8 cellular contexts compared by ENCODE assay signal in genomic region chrX:11558972-11559371, GRCh38.
A peak's percentile ranks its signal among the peaks of the same experiment; 100 is the strongest.
DNase-seq lines count a peak whose midpoint lies in the region; ATAC-seq and TF ChIP-seq lines count a peak whose summit lies in the region.

No MANE protein-coding gene starts in this region.

- intact Hi-C loops in spleen (cut with DNase I; ENCODE audit: low total_unique reads) = no loop called here
- intact Hi-C loops in vagina (cut with DNase I) = no loop called here

- peak; percentile 3 for DNase-seq in HCEC 1CT
- peak in 3 of 5 experiments; percentile 8 to 29 (median 24) for DNase-seq in T-helper 2 cell
- DNase-seq in chondrocyte (ENCODE audit: low spot score) = no peak
- no peak for DNase-seq in spleen
- no peak for DNase-seq in amygdala (lab: John Stamatoyannopoulos, UW)
- no peak for DNase-seq in vagina (ENCODE audit: extremely low spot score in 2 of 2)

- TF ChIP-seq CTCF in C4-2B (conservative IDR thresholded peaks at IDR 0.05) = peak; percentile 54
- peak; percentile 61 for TF ChIP-seq CTCF in chondrocyte (IDR thresholded peaks at IDR 0.05)
- peak in 7 of 11 experiments; percentile 12 to 54 (median 45) for TF ChIP-seq CTCF in spleen (IDR thresholded peaks at IDR 0.05 in 8 of 11, conservative IDR thresholded peaks at IDR 0.05 in 3 of 11)
- no peak for TF ChIP-seq CTCF in vagina (IDR thresholded peaks at IDR 0.05)

- H3K4me1 ChIP-seq in spleen = no peaks in the 10 kb centered on the region
- no peaks in the 10 kb centered on the region for H3K4me1 ChIP-seq in vagina

- TF ChIP-seq POLR2A in spleen (IDR thresholded peaks at IDR 0.05) = no peak
- TF ChIP-seq POLR2A in vagina (IDR thresholded peaks at IDR 0.05) = no peak

- no peaks in the 10 kb centered on the region for H3K9me3 ChIP-seq in spleen
- no peaks in the 10 kb centered on the region for H3K9me3 ChIP-seq in vagina

- H3K27me3 ChIP-seq in spleen (replicated peaks in 1 of 7) (no peaks in the 10 kb centered on the region), vagina (no peaks in the 10 kb centered on the region)

- H3K36me3 Mint-ChIP-seq in chondrocyte (ENCODE audit: low read depth) = no peaks in the 10 kb centered on the region

- no peak overlapping the region for H3K27ac ChIP-seq in C4-2B
- H3K27ac ChIP-seq in spleen = no peak overlapping the region
- no peak overlapping the region for H3K27ac ChIP-seq in vagina

- H3K4me3 ChIP-seq in spleen = no peak overlapping the region
- H3K4me3 ChIP-seq in vagina = no peak overlapping the region

- H3K4me1 Mint-ChIP-seq in chondrocyte (ENCODE audit: low read depth) = peaks cover 8% of the 10 kb centered on the region

- no peak for ATAC-seq in HG03196 (IDR thresholded peaks at IDR 0.05; ENCODE audit: unreplicated experiment)

- H3K27me3 Mint-ChIP-seq in chondrocyte (ENCODE audit: low read depth) = no peaks in the 10 kb centered on the region

- H3K27ac Mint-ChIP-seq in chondrocyte (ENCODE audit: unreplicated experiment) = no peak overlapping the region

- 76 to 93% (median 88%) methylated on average over 4 of the region's 4 CpGs for WGBS in spleen, 5 donors

- no peak overlapping the region for H3K4me3 Mint-ChIP-seq in chondrocyte (ENCODE audit: unreplicated experiment)

- peaks cover 8% of the 10 kb centered on the region for H3K9me3 Mint-ChIP-seq in chondrocyte (ENCODE audit: low read depth)

- H3K36me3 ChIP-seq in spleen = no peaks in the 10 kb centered on the region
- no peaks in the 10 kb centered on the region for H3K36me3 ChIP-seq in vagina

Comparison
In these comparisons a context has a peak if more than half of its experiments do, and no peak if none do; other contexts are left out.
1. CTCF ChIP-seq: peak in C4-2B (single experiment), chondrocyte (single experiment) and spleen (7 of 11); none in vagina (0 of 3).
2. DNase-seq: peak in HCEC 1CT (single experiment) and T-helper 2 cell (3 of 5); none in chondrocyte (single experiment), spleen (single experiment), amygdala (0 of 56) and vagina (0 of 2).